In genomic region chr2:203999844-204000243, GRCh38 we compare ENCODE assay signal across 15 cellular contexts.
"Had no signal": no experiment of that assay in that cellular context is flagged by ENCODE, and none has a peak within 500 bp of the region (broad histone marks: within the 10 kb centered on the region; RNA-seq: fewer than 3 reads in every experiment).

No MANE protein-coding gene starts in this region.

- H3K36me3 ChIP-seq: adrenal gland, pancreas, sigmoid colon, spleen, suprapubic skin had no signal

- H3K9me3 ChIP-seq: adrenal gland, pancreas, sigmoid colon, spleen, suprapubic skin had no signal

- H3K4me1 ChIP-seq: adrenal gland, pancreas had no signal

- ATAC-seq: left cardiac atrium, pancreas had no signal

- H3K4me1 Mint-ChIP-seq: activated B cell treated with CpG ODN at 0.5 μM for 24 hours had no signal

- H3K4me3 Mint-ChIP-seq: activated B cell treated with CpG ODN at 0.5 μM for 24 hours; endodermal cell; stimulated activated naive CD8-positive, alpha-beta T cell treated with anti-CD3 and anti-CD28 coated beads, Interleukin-15, Interleukin-2, amounts not matched to agents 100 ng/mL and 50 ng/mL, for 24 hours had no signal

- H3K27me3 ChIP-seq: adrenal gland, pancreas, sigmoid colon, spleen, suprapubic skin had no signal

- H3K27me3 Mint-ChIP-seq: activated T-cell treated with anti-CD3 and anti-CD28 coated beads, Interleukin-2, amount 50 U/mL, for 24 hours; stimulated activated naive CD8-positive, alpha-beta T cell treated with anti-CD3 and anti-CD28 coated beads, Interleukin-15, Interleukin-2, amounts not matched to agents 100 ng/mL and 50 ng/mL, for 24 hours had no signal

- H3K27ac Mint-ChIP-seq: activated B cell treated with CpG ODN at 0.5 μM for 24 hours, endodermal cell had no signal

- H3K9me3 Mint-ChIP-seq: endodermal cell had no signal

- DNase-seq: activated B cell treated with CpG ODN at 0.5 μM for 24 hours; activated gamma-delta T cell; activated T-cell treated with anti-CD3 and anti-CD28 coated beads, Interleukin-2, amount 50 U/mL, for 24 hours; adrenal gland; endodermal cell; left cardiac atrium; midbrain; pancreas; sigmoid colon; spleen; trophoblast cell had no signal

- H3K4me3 ChIP-seq: adrenal gland, lung, pancreas, sigmoid colon, SK-N-MC, spleen, suprapubic skin had no signal

- H3K27ac ChIP-seq: adrenal gland, pancreas, sigmoid colon, SK-N-MC, suprapubic skin had no signal
